Comparison of ENCODE assay signal across 1 cellular context in genomic region chr1:3522564-3523270, GRCh38.
TF ChIP-seq lines count a peak whose summit lies in the region.

No MANE protein-coding gene starts in this region.

TF ChIP-seq in SK-N-SH, 30 proteins besides CTCF, POLR2A, EP300 and RAD21 (continued from another document):
- TF ChIP-seq, protein P1, sequence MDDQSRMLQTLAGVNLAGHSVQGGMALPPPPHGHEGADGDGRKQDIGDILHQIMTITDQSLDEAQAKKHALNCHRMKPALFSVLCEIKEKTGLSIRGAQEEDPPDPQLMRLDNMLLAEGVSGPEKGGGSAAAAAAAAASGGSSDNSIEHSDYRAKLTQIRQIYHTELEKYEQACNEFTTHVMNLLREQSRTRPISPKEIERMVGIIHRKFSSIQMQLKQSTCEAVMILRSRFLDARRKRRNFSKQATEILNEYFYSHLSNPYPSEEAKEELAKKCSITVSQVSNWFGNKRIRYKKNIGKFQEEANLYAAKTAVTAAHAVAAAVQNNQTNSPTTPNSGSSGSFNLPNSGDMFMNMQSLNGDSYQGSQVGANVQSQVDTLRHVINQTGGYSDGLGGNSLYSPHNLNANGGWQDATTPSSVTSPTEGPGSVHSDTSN (IDR thresholded peaks at IDR 0.05): no peak
- TF ChIP-seq POLR2AphosphoS5 (IDR thresholded peaks at IDR 0.05; ENCODE audit: low read depth, low read length) (no peak), RCOR1 (IDR thresholded peaks at IDR 0.05; ENCODE audit: low read length) (no peak), FOSL2 (IDR thresholded peaks at IDR 0.05; ENCODE audit: borderline replicate concordance, low read depth) (no peak), ELF1 (IDR thresholded peaks at IDR 0.05) (no peak), NRF1 (IDR thresholded peaks at IDR 0.05; ENCODE audit: low read depth, low read length) (no peak), RFX5 (IDR thresholded peaks at IDR 0.05; ENCODE audit: low read length) (no peak), SMC3 (IDR thresholded peaks at IDR 0.05; ENCODE audit: low read depth, low read length) (no peak)
- TF ChIP-seq, protein P2, sequence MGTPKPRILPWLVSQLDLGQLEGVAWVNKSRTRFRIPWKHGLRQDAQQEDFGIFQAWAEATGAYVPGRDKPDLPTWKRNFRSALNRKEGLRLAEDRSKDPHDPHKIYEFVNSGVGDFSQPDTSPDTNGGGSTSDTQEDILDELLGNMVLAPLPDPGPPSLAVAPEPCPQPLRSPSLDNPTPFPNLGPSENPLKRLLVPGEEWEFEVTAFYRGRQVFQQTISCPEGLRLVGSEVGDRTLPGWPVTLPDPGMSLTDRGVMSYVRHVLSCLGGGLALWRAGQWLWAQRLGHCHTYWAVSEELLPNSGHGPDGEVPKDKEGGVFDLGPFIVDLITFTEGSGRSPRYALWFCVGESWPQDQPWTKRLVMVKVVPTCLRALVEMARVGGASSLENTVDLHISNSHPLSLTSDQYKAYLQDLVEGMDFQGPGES (IDR thresholded peaks at IDR 0.05; ENCODE audit: low read depth, low read length): no peak
